31 cellular contexts compared by ENCODE assay signal in the genomic region with DNA sequence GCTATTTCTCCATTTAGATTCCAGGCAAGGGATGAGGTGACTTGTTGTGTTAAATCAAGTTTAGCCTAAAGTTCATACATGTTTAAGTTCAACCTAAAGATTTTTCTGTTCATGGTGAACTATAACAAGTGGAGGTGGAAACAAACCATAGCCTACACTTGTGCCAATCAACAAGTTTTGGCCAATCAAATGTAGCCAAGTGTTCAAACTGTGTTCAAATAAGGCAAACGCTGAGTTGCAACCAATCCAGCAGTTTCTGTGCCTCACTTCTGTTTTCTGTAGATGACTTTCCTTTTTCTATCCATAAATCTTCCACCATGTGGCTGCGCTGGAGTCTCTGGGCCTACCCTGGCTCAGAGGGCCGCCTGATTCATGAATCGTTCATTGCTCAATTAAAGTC.
"Had no signal": no experiment of that assay in that cellular context is flagged by ENCODE, and none has a peak within 500 bp of the region (broad histone marks: within the 10 kb centered on the region; RNA-seq: fewer than 3 reads in every experiment).

No MANE protein-coding gene starts in this region.

- H3K27ac ChIP-seq: neural progenitor cell, neutrophil, ovary, parathyroid adenoma, psoas muscle, right lobe of liver, sigmoid colon, stomach, thoracic aorta, thyroid gland, tibial nerve, upper lobe of right lung, uterus had no signal

- H3K4me2 ChIP-seq: neural progenitor cell had no signal

- H3K36me3 ChIP-seq: neural progenitor cell, neutrophil, ovary, right lobe of liver, sigmoid colon, stomach, thoracic aorta, thyroid gland, tibial nerve, upper lobe of right lung, uterus had no signal

- H3K4me1 ChIP-seq: right lobe of liver had no signal

- H3K27me3 ChIP-seq: ovary, right lobe of liver, sigmoid colon, stomach, thyroid gland, tibial nerve, upper lobe of right lung, uterus had no signal

- H3K4me3 Mint-ChIP-seq: naive thymus-derived CD8-positive, alpha-beta T cell; natural killer cell treated with Interleukin-12 subunit alpha and Interleukin-12 subunit beta and Interleukin-15 and Interleukin-18, amount 100 ng/mL, for 72 hours; nephron progenitor cell; neural progenitor cell; stimulated activated effector memory CD8-positive, alpha-beta T cell treated with anti-CD3 and anti-CD28 coated beads, Interleukin-12 subunit alpha, Interleukin-12 subunit beta, amount 100 ng/mL, for 72 hours; stimulated activated naive B cell treated with anti-CD40 and anti-IgM and Interleukin-4, amounts not matched to agents 10 μg/mL and 1 μg/mL and 100 μg/mL, for 72 hours; stimulated activated naive CD8-positive, alpha-beta T cell treated with anti-CD3 and anti-CD28 coated beads, Interleukin-15, Interleukin-2, amounts not matched to agents 100 ng/mL and 50 ng/mL, for 24 hours; type B pancreatic cell had no signal

- H3K9me3 ChIP-seq: neutrophil, ovary, psoas muscle, right lobe of liver, sigmoid colon, stomach, thoracic aorta, thyroid gland, tibial nerve, upper lobe of right lung, uterus had no signal

- H3K27me3 Mint-ChIP-seq: naive thymus-derived CD8-positive, alpha-beta T cell had no signal

- H3K4me3 ChIP-seq: neural progenitor cell, ovary, psoas muscle, right lobe of liver, sigmoid colon, stomach, thoracic aorta, thyroid gland, tibial nerve, upper lobe of right lung, uterus had no signal

- H3K36me3 Mint-ChIP-seq: naive B cell; naive thymus-derived CD8-positive, alpha-beta T cell; neural progenitor cell; stimulated activated naive B cell treated with anti-CD40 and anti-IgM and Interleukin-4, amounts not matched to agents 10 μg/mL and 1 μg/mL and 100 μg/mL, for 72 hours; type B pancreatic cell had no signal

- H2AFZ ChIP-seq: neural progenitor cell, parathyroid adenoma had no signal

- FAIRE-seq: small intestine had no signal

- DNase-seq: naive B cell; naive thymus-derived CD8-positive, alpha-beta T cell; nephron progenitor cell; nucleus accumbens; ovary; posterior cingulate gyrus; psoas muscle; right cardiac atrium; right lobe of liver; sigmoid colon; small intestine; stimulated activated CD4-positive, alpha-beta T cell treated with anti-CD3 and anti-CD28 coated beads, Interleukin-15, amount 100 ng/mL, for 24 hours; stimulated activated CD4-positive, alpha-beta T cell treated with anti-CD3 and anti-CD28 coated beads, Interleukin-2, amount 100 ng/mL, for 24 hours; stimulated activated CD4-positive, alpha-beta T cell treated with anti-CD3 and anti-CD28 coated beads, Interleukin-2, amount 100 ng/mL, for 48 hours; stimulated activated CD4-positive, alpha-beta T cell treated with anti-CD3 and anti-CD28 coated beads, Interleukin-4, amount 100 ng/mL, for 24 hours; stimulated activated naive B cell treated with anti-CD40 and anti-IgM and Interleukin-4, amounts not matched to agents 10 μg/mL and 1 μg/mL and 100 μg/mL, for 72 hours; stimulated activated naive CD4-positive, alpha-beta T cell treated with Interleukin-2 at 50 U/mL for 16 hours; stomach; thyroid gland; upper lobe of right lung; uterus had no signal

- H3K9ac ChIP-seq: neural progenitor cell, parathyroid adenoma had no signal

- ATAC-seq: naive thymus-derived CD8-positive, alpha-beta T cell; natural killer cell treated with Interleukin-12 subunit alpha and Interleukin-12 subunit beta and Interleukin-15 and Interleukin-18, amount 100 ng/mL, for 72 hours; psoas muscle; right cardiac atrium; right lobe of liver; stimulated activated effector memory CD8-positive, alpha-beta T cell treated with anti-CD3 and anti-CD28 coated beads, Interleukin-12 subunit alpha, Interleukin-12 subunit beta, amount 100 ng/mL, for 72 hours; stimulated activated naive B cell treated with anti-CD40 and anti-IgM and Interleukin-4, amounts not matched to agents 10 μg/mL and 1 μg/mL and 100 μg/mL, for 72 hours; upper lobe of right lung had no signal

- H3K27ac Mint-ChIP-seq: naive B cell; nephron progenitor cell; neural progenitor cell; progenitor cell of endocrine pancreas; stimulated activated effector memory CD8-positive, alpha-beta T cell treated with anti-CD3 and anti-CD28 coated beads, Interleukin-12 subunit alpha, Interleukin-12 subunit beta, amount 100 ng/mL, for 72 hours; stimulated activated naive B cell treated with anti-CD40 and anti-IgM and Interleukin-4, amounts not matched to agents 10 μg/mL and 1 μg/mL and 100 μg/mL, for 72 hours; stimulated activated naive CD8-positive, alpha-beta T cell treated with anti-CD3 and anti-CD28 coated beads, Interleukin-15, Interleukin-2, amounts not matched to agents 100 ng/mL and 50 ng/mL, for 24 hours; type B pancreatic cell had no signal

- H3K9me3 Mint-ChIP-seq: naive thymus-derived CD8-positive, alpha-beta T cell; nephron progenitor cell; neural progenitor cell; stimulated activated effector memory CD8-positive, alpha-beta T cell treated with anti-CD3 and anti-CD28 coated beads, Interleukin-12 subunit alpha, Interleukin-12 subunit beta, amount 100 ng/mL, for 72 hours; stimulated activated naive B cell treated with anti-CD40 and anti-IgM and Interleukin-4, amounts not matched to agents 10 μg/mL and 1 μg/mL and 100 μg/mL, for 72 hours; stimulated activated naive CD8-positive, alpha-beta T cell treated with anti-CD3 and anti-CD28 coated beads, Interleukin-15, Interleukin-2, amounts not matched to agents 100 ng/mL and 50 ng/mL, for 24 hours; type B pancreatic cell had no signal

- H3K79me2 ChIP-seq: parathyroid adenoma had no signal
